ENCODE assay signal across 1 cellular context in the genomic region with DNA sequence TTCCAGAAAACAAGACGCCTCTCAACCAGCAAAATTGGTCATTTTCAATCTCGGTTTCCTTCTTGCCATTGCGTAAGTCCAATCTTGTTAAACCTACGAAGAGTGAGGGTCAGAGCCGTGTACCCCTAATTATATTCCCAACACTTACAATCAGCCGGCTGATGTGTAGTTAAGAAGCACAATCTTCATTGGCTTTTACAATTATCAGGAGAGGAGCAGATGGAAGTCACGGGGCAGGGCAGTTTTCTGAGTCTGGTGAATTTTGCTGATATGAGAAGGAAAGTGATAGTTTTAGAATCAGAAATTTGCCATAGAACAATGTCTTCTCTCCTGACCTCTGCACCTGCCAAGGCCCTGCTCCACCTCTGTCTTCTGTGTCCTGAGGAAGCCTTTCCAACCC.
TF ChIP-seq lines count a peak whose summit lies in the region.

No MANE protein-coding gene starts in this region.

TF ChIP-seq in HepG2, 621 proteins besides CTCF, POLR2A, EP300 and RAD21 (continued from another document):
- TF ChIP-seq ZNF18 (CRISPR knock-in tag; IDR thresholded peaks at IDR 0.05; ENCODE audit: insufficient replicate concordance) = no peak
- no peak for TF ChIP-seq POLR2G (IDR thresholded peaks at IDR 0.05; ENCODE audit: low read depth, low read length)
- TF ChIP-seq ZNF670 (CRISPR knock-in tag; IDR thresholded peaks at IDR 0.05; ENCODE audit: borderline replicate concordance) = no peak
- no peak for TF ChIP-seq TOPORS (CRISPR knock-in tag; IDR thresholded peaks at IDR 0.05)
- TF ChIP-seq, protein P1, sequence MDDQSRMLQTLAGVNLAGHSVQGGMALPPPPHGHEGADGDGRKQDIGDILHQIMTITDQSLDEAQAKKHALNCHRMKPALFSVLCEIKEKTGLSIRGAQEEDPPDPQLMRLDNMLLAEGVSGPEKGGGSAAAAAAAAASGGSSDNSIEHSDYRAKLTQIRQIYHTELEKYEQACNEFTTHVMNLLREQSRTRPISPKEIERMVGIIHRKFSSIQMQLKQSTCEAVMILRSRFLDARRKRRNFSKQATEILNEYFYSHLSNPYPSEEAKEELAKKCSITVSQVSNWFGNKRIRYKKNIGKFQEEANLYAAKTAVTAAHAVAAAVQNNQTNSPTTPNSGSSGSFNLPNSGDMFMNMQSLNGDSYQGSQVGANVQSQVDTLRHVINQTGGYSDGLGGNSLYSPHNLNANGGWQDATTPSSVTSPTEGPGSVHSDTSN (CRISPR knock-in tag; IDR thresholded peaks at IDR 0.05; ENCODE audit: borderline replicate concordance) = no peak
- TF ChIP-seq AHDC1 (CRISPR knock-in tag; IDR thresholded peaks at IDR 0.05; ENCODE audit: borderline replicate concordance) = no peak
- TF ChIP-seq RBM39 (IDR thresholded peaks at IDR 0.05; ENCODE audit: low read depth, low read length, poor library complexity, severe bottlenecking) = no peak
- TF ChIP-seq PRDM10 (CRISPR knock-in tag; IDR thresholded peaks at IDR 0.05; ENCODE audit: low read depth) = no peak
- no peak for TF ChIP-seq MLLT10 (CRISPR knock-in tag; IDR thresholded peaks at IDR 0.05)
- no peak for TF ChIP-seq GMEB1 (CRISPR knock-in tag; IDR thresholded peaks at IDR 0.05; ENCODE audit: borderline replicate concordance)
TF ChIP-seq in HepG2: peak in this region for 2.
